Comparison of ENCODE assay signal across 20 cellular contexts in the genomic region with DNA sequence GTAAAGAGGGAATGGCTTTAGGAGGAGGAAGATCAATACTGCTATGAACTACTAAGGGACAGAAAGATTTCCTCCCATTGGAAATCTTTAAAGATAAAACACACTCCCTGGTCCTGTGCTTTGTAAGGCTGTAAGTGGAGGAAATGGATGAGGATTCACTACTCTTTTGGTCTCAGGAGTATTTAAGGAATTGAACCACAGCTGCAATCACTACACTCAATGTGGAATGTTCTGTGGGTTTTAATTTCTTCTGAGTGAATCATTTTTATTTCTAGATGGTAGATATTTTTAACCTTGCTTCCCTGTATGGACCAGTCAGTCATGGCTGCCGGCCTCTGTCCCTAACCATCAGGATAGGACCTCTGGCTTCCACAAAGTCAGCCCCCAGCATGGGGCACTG.
DNase-seq lines count a peak whose midpoint lies in the region; ATAC-seq and TF ChIP-seq lines count a peak whose summit lies in the region.
"Had no signal": no experiment of that assay in that cellular context is flagged by ENCODE, and none has a peak within 500 bp of the region (broad histone marks: within the 10 kb centered on the region; RNA-seq: fewer than 3 reads in every experiment).

No MANE protein-coding gene starts in this region.

- H3K4me3 ChIP-seq in AG04449 (ENCODE audit: low read depth, low read length) (no peak overlapping the region), GM23248 (0 out of 2 replicates have a peak overlapping the region, but pooled peaks have one; percentile 14), astrocyte of the spinal cord (ENCODE audit: low read depth, low read length) (no peak overlapping the region)
- H3K4me3 ChIP-seq: hepatocyte, lung had no signal

- peak overlapping the region; percentile 54 for H2AFZ ChIP-seq in GM23248
- H2AFZ ChIP-seq: hepatocyte had no signal

- H3K79me2 ChIP-seq in GM23248 (ENCODE audit: insufficient read depth), result no peaks in the 10 kb centered on the region
- H3K79me2 ChIP-seq: hepatocyte had no signal

- WGBS in GM23248 (ENCODE audit: low coverage in 1 of 2, low lambda C conversion rate in 2 of 2, missing lambda C conversion rate in 2 of 2), 2 experiments, result 38 to 52% methylated on average over 1 of the region's 1 CpG

- no peaks in the 10 kb centered on the region for H4K20me1 ChIP-seq in GM23248 (ENCODE audit: insufficient read depth)

- in situ Hi-C loops in GM23248 (cut with MboI), result loop anchor here (25.0 kb wide), 1 partner anchor 292 kb away; no protein-coding TSS in a partner anchor
- in situ Hi-C loops in astrocyte of the spinal cord (cut with HindIII; ENCODE audit: low sequenced_read_pairs), result no loop called here

- ATAC-seq in HG03469 (IDR thresholded peaks at IDR 0.05; ENCODE audit: unreplicated experiment) (no peak), GM18505 (IDR thresholded peaks at IDR 0.05; ENCODE audit: unreplicated experiment) (no peak)
- no peak for ATAC-seq in naive thymus-derived CD8-positive, alpha-beta T cell
- ATAC-seq: naive thymus-derived CD4-positive, alpha-beta T cell; T-cell had no signal

- H3K9me3 Mint-ChIP-seq in naive thymus-derived CD8-positive, alpha-beta T cell, result peaks cover 0 to 7% (median 3%) of the 10 kb centered on the region in 9 donors

- TF ChIP-seq CTCF in AG04449 (IDR thresholded peaks at IDR 0.05; ENCODE audit: insufficient read depth, low read length, missing control alignments), result no peak
- TF ChIP-seq CTCF in astrocyte of the spinal cord (IDR thresholded peaks at IDR 0.05; ENCODE audit: low read depth, low read length), result no peak

- H3K4me1 Mint-ChIP-seq in naive thymus-derived CD8-positive, alpha-beta T cell, result no peaks in the 10 kb centered on the region
- H3K4me1 Mint-ChIP-seq: T-cell had no signal

- H3K9me3 ChIP-seq in GM23248 (ENCODE audit: low read depth), result no peaks in the 10 kb centered on the region

- peak overlapping the region; percentile 63 for H3K27ac ChIP-seq in GM23248
- H3K27ac ChIP-seq: hepatocyte had no signal

- H3K4me2 ChIP-seq in GM23248 (ENCODE audit: unreplicated experiment), result peak overlapping the region; percentile 45
- H3K4me2 ChIP-seq: hepatocyte had no signal

- CTCF ChIA-PET in AG04449 (lab: Yijun Ruan, JAX), result interaction anchor here (0.9 kb wide), 1 partner anchor 111 kb away, joined by 4 read pairs; no protein-coding TSS in a partner anchor

- no peaks in the 10 kb centered on the region for H3K9me2 ChIP-seq in GM23248 (ENCODE audit: insufficient read depth)

- peaks cover 0 to 1% (median 0%) of the 10 kb centered on the region in 5 donors for H3K27me3 Mint-ChIP-seq in naive thymus-derived CD8-positive, alpha-beta T cell
- H3K27me3 Mint-ChIP-seq: T-cell had no signal

- POLR2A ChIA-PET in AG04449 (lab: Yijun Ruan, JAX), result no interaction called here
- POLR2A ChIA-PET in naive thymus-derived CD8-positive, alpha-beta T cell (lab: Charles Lee), result no interaction called here

- H3K4me3 Mint-ChIP-seq in naive thymus-derived CD8-positive, alpha-beta T cell, result no peak overlapping the region
- H3K4me3 Mint-ChIP-seq: naive thymus-derived CD4-positive, alpha-beta T cell; T-cell had no signal

- DNase-seq in AG04449 (ENCODE audit: low read depth, low spot score) (peak; percentile 21), GM23248 (peak; percentile 78), astrocyte of the spinal cord (ENCODE audit: low read depth, low spot score) (peak; percentile 55), myocyte (ENCODE audit: low read depth) (peak; percentile 90)
- no peak for DNase-seq in stimulated activated CD4-positive, alpha-beta T cell treated with anti-CD3 and anti-CD28 coated beads, Interleukin-4, amount 100 ng/mL, for 24 hours
- DNase-seq in naive thymus-derived CD8-positive, alpha-beta T cell, result no peak
- DNase-seq: ACHN; activated CD4-positive, alpha-beta T cell treated with anti-CD3 and anti-CD28 coated beads, Interleukin-2, amount 50 U/mL, for 1 hour; activated gamma-delta T cell treated with Interleukin-2 at 50 U/mL for 16 hours; amygdala; Karpas-422; naive thymus-derived CD4-positive, alpha-beta T cell; NCI-H1105 treated with DMSO at 0.1 percent for 48 hours; NCI-H524 treated with DMSO at 0.1 percent for 48 hours; stimulated activated CD4-positive, alpha-beta T cell treated with anti-CD3 and anti-CD28 coated beads, Interleukin-2, amount 100 ng/mL, for 48 hours; T-cell had no signal

- H3K27ac Mint-ChIP-seq in naive thymus-derived CD8-positive, alpha-beta T cell, result no peak overlapping the region
- H3K27ac Mint-ChIP-seq: naive thymus-derived CD4-positive, alpha-beta T cell; T-cell had no signal

- peaks cover 18% of the 10 kb centered on the region for H3F3A ChIP-seq in GM23248 (ENCODE audit: insufficient read depth)

- H3K9ac ChIP-seq in GM23248, result no peak overlapping the region

- no peaks in the 10 kb centered on the region for H3K36me3 Mint-ChIP-seq in naive thymus-derived CD8-positive, alpha-beta T cell
- H3K36me3 Mint-ChIP-seq: naive thymus-derived CD4-positive, alpha-beta T cell had no signal

- no peaks in the 10 kb centered on the region for H3K27me3 ChIP-seq in GM23248 (replicated peaks; ENCODE audit: insufficient read depth)
- H3K27me3 ChIP-seq: hepatocyte had no signal

- TF ChIP-seq POLR2A in GM18505 (IDR thresholded peaks at IDR 0.05; ENCODE audit: borderline replicate concordance, extremely low read depth, insufficient read depth, insufficient read length), result no peak

- no peaks in the 10 kb centered on the region for H3K36me3 ChIP-seq in GM23248 (ENCODE audit: low read depth)

- H3K4me1 ChIP-seq in GM23248 (ENCODE audit: insufficient read depth), result peaks cover 26% of the 10 kb centered on the region

Comparison
In these comparisons a context has a peak if more than half of its experiments do, and no peak if none do; other contexts are left out.
1. DNase-seq: peak in AG04449 (single experiment), GM23248 (single experiment), astrocyte of the spinal cord (single experiment) and myocyte (single experiment); none in stimulated activated CD4-positive, alpha-beta T cell treated with anti-CD3 and anti-CD28 coated beads, Interleukin-4, amount 100 ng/mL, for 24 hours (single experiment) and naive thymus-derived CD8-positive, alpha-beta T cell (0 of 10).